2 cellular contexts compared by ENCODE assay signal in the genomic region with DNA sequence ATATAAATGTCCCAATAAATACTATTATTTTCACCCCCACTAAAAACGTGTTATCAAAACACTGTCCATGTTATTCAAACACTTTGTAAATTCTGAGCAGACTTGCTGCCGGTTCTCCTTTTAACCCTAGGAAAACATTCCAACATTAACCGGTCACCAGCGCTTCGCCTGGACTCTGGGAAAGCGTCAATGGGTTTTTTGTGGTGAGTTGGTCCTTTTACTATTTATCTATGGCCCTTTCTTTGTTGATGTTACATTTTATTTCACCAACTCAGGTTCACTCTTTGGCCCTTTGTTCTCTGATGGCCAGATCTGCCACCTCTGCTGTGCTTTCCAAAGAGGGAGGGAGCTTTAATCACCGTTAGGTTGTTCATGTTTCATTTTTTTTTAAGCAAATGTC.
TF ChIP-seq lines count a peak whose summit lies in the region.

No MANE protein-coding gene starts in this region.

TF ChIP-seq in GM23338, 12 proteins besides CTCF, POLR2A, EP300 and RAD21 (continued from another document):
- TF ChIP-seq, protein P1, sequence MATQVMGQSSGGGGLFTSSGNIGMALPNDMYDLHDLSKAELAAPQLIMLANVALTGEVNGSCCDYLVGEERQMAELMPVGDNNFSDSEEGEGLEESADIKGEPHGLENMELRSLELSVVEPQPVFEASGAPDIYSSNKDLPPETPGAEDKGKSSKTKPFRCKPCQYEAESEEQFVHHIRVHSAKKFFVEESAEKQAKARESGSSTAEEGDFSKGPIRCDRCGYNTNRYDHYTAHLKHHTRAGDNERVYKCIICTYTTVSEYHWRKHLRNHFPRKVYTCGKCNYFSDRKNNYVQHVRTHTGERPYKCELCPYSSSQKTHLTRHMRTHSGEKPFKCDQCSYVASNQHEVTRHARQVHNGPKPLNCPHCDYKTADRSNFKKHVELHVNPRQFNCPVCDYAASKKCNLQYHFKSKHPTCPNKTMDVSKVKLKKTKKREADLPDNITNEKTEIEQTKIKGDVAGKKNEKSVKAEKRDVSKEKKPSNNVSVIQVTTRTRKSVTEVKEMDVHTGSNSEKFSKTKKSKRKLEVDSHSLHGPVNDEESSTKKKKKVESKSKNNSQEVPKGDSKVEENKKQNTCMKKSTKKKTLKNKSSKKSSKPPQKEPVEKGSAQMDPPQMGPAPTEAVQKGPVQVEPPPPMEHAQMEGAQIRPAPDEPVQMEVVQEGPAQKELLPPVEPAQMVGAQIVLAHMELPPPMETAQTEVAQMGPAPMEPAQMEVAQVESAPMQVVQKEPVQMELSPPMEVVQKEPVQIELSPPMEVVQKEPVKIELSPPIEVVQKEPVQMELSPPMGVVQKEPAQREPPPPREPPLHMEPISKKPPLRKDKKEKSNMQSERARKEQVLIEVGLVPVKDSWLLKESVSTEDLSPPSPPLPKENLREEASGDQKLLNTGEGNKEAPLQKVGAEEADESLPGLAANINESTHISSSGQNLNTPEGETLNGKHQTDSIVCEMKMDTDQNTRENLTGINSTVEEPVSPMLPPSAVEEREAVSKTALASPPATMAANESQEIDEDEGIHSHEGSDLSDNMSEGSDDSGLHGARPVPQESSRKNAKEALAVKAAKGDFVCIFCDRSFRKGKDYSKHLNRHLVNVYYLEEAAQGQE (IDR thresholded peaks at IDR 0.05; ENCODE audit: unreplicated experiment) = no peak
- TF ChIP-seq POLR2AphosphoS5 (IDR thresholded peaks at IDR 0.05; ENCODE audit: low read depth) (no peak), ZNF331 (CRISPR knock-in tag; IDR thresholded peaks at IDR 0.05; ENCODE audit: low read depth) (no peak), ZNF114 (CRISPR knock-in tag; IDR thresholded peaks at IDR 0.05) (no peak)

TF ChIP-seq in endothelial cell of umbilical vein, 7 proteins besides CTCF, POLR2A, EP300 and RAD21 (continued from another document):
- TF ChIP-seq, protein P2, sequence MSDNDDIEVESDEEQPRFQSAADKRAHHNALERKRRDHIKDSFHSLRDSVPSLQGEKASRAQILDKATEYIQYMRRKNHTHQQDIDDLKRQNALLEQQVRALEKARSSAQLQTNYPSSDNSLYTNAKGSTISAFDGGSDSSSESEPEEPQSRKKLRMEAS (IDR thresholded peaks at IDR 0.05; ENCODE audit: insufficient read depth, insufficient read length) = no peak
TF ChIP-seq in endothelial cell of umbilical vein: peak in this region for 1.
